In genomic region chr12:19894803-19895202, GRCh38 we compare ENCODE assay signal across 10 cellular contexts.
DNase-seq lines count a peak whose midpoint lies in the region; ATAC-seq and TF ChIP-seq lines count a peak whose summit lies in the region.
"Had no signal": no experiment of that assay in that cellular context is flagged by ENCODE, and none has a peak within 500 bp of the region (broad histone marks: within the 10 kb centered on the region; RNA-seq: fewer than 3 reads in every experiment).

No MANE protein-coding gene starts in this region.

- H3K36me3 Mint-ChIP-seq in stimulated activated naive CD8-positive, alpha-beta T cell treated with anti-CD3 and anti-CD28 coated beads, Interleukin-15, Interleukin-2, amounts not matched to agents 100 ng/mL and 50 ng/mL, for 24 hours (ENCODE audit: low read depth) = no peaks in the 10 kb centered on the region
- H3K36me3 Mint-ChIP-seq: CD14-positive monocyte had no signal

- DNase-seq in left ventricle myocardium superior (no peak), right cardiac atrium (no peak), PC-9 (no peak), SIG-M5 treated with dmso at 0.1 percent for 504 hours (lab: John Stamatoyannopoulos, UW; ENCODE audit: unreplicated experiment) (no peak), ovary (no peak)
- no peak for DNase-seq in effector CD8-positive, alpha-beta T cell (lab: John Stamatoyannopoulos, UW)
- DNase-seq: effector memory CD4-positive, alpha-beta T cell had no signal

- no peaks in the 10 kb centered on the region for H3K79me2 ChIP-seq in PC-9 (ENCODE audit: low read depth)

- ATAC-seq in left ventricle myocardium superior (peak; percentile 16), right cardiac atrium (no peak), HG02870 (IDR thresholded peaks at IDR 0.05; ENCODE audit: unreplicated experiment) (peak; percentile 88)

- H3K27ac Mint-ChIP-seq in stimulated activated naive CD8-positive, alpha-beta T cell treated with anti-CD3 and anti-CD28 coated beads, Interleukin-15, Interleukin-2, amounts not matched to agents 100 ng/mL and 50 ng/mL, for 24 hours = peak overlapping the region; percentile 94

- intact Hi-C loops in left ventricle myocardium superior (cut with micrococcal nuclease) = no loop called here
- intact Hi-C loops in right cardiac atrium (cut with DNase I) = no loop called here
- intact Hi-C loops in PC-9 (cut with micrococcal nuclease; ENCODE audit: unreplicated experiment) = loop anchor here (5.0 kb wide), 1 partner anchor 138 kb away; no protein-coding TSS in a partner anchor
- intact Hi-C loops in ovary (cut with DNase I) = no loop called here

- H3K4me1 ChIP-seq in right cardiac atrium (ENCODE audit: control insufficient read depth, insufficient read depth, low read length) (no peaks in the 10 kb centered on the region), PC-9 (replicated peaks; ENCODE audit: insufficient read depth) (no peaks in the 10 kb centered on the region), ovary (ENCODE audit: insufficient read depth) (peaks cover 1% of the 10 kb centered on the region)

- H3K4me3 Mint-ChIP-seq in stimulated activated naive CD8-positive, alpha-beta T cell treated with anti-CD3 and anti-CD28 coated beads, Interleukin-15, Interleukin-2, amounts not matched to agents 100 ng/mL and 50 ng/mL, for 24 hours = peak overlapping the region; percentile 2
- H3K4me3 Mint-ChIP-seq: CD14-positive monocyte had no signal

- H3K4me1 Mint-ChIP-seq in stimulated activated naive CD8-positive, alpha-beta T cell treated with anti-CD3 and anti-CD28 coated beads, Interleukin-15, Interleukin-2, amounts not matched to agents 100 ng/mL and 50 ng/mL, for 24 hours (ENCODE audit: low read depth) = peaks cover 26% of the 10 kb centered on the region

- H3K4me3 ChIP-seq in right cardiac atrium (ENCODE audit: low read length) (no peak overlapping the region), PC-9 (no peak overlapping the region), ovary (no peak overlapping the region)

- BruUV-seq in PC-9 (replicated peaks; lab: Mats Ljungman, UMichigan) = no TSS peak

- no peaks in the 10 kb centered on the region for H3K9me3 Mint-ChIP-seq in stimulated activated naive CD8-positive, alpha-beta T cell treated with anti-CD3 and anti-CD28 coated beads, Interleukin-15, Interleukin-2, amounts not matched to agents 100 ng/mL and 50 ng/mL, for 24 hours

- no peaks in the 10 kb centered on the region for H3K9me2 ChIP-seq in PC-9 (ENCODE audit: insufficient read depth)

- no peak overlapping the region for H3K27ac ChIP-seq in right cardiac atrium (ENCODE audit: low read length)
- H3K27ac ChIP-seq in PC-9 = no peak overlapping the region
- H3K27ac ChIP-seq in ovary = no peak overlapping the region

- no peak for TF ChIP-seq POLR2A in ovary (IDR thresholded peaks at IDR 0.05)

- H2AFZ ChIP-seq in PC-9 = peak overlapping the region; percentile 35; the same call in 1 of the 2 replicates

- H3K36me3 ChIP-seq in PC-9 (ENCODE audit: low read depth) (no peaks in the 10 kb centered on the region), ovary (no peaks in the 10 kb centered on the region)

- H3F3A ChIP-seq in PC-9 (ENCODE audit: insufficient read depth, low read depth) = no peaks in the 10 kb centered on the region

- peaks cover 8% of the 10 kb centered on the region for H3K27me3 Mint-ChIP-seq in stimulated activated naive CD8-positive, alpha-beta T cell treated with anti-CD3 and anti-CD28 coated beads, Interleukin-15, Interleukin-2, amounts not matched to agents 100 ng/mL and 50 ng/mL, for 24 hours

- TF ChIP-seq EP300 in ovary (IDR thresholded peaks at IDR 0.05) = no peak

- H3K4me2 ChIP-seq in PC-9 = no peak overlapping the region

- WGBS in right cardiac atrium = 49% methylated on average over 5 of the region's 5 CpGs
- 60 to 70% (median 67%) methylated on average over 5 of the region's 5 CpGs for WGBS in ovary, 3 donors

- H3K27me3 ChIP-seq in right cardiac atrium (ENCODE audit: control insufficient read depth, insufficient read depth) (no peaks in the 10 kb centered on the region), PC-9 (ENCODE audit: insufficient read depth, low read depth) (no peaks in the 10 kb centered on the region), ovary (no peaks in the 10 kb centered on the region)

- CTCF ChIA-PET in PC-9 (lab: Charles Lee) = no interaction called here

- TF ChIP-seq CTCF in PC-9 (conservative IDR thresholded peaks at IDR 0.05) (no peak), ovary (IDR thresholded peaks at IDR 0.05) (no peak)

- POLR2A ChIA-PET in PC-9 (lab: Charles Lee; ENCODE audit: unreplicated experiment) = no interaction called here

- H4K20me1 ChIP-seq in PC-9 (ENCODE audit: insufficient read depth) = no peaks in the 10 kb centered on the region

- H3K9me3 ChIP-seq in right cardiac atrium (ENCODE audit: control insufficient read depth, low read length) = no peaks in the 10 kb centered on the region
- no peaks in the 10 kb centered on the region for H3K9me3 ChIP-seq in PC-9 (ENCODE audit: insufficient read depth, low read depth)
- no peaks in the 10 kb centered on the region for H3K9me3 ChIP-seq in ovary

Comparison
In these comparisons a context has a peak if more than half of its experiments do, and no peak if none do; other contexts are left out.
1. ATAC-seq: peak in left ventricle myocardium superior (single experiment) and HG02870 (single experiment); none in right cardiac atrium (0 of 2).